In genomic region chr1:181424786-181425403, GRCh38 we compare ENCODE assay signal across 8 cellular contexts. TPM values are rescaled to one million over a fixed set of nuclear protein-coding genes. Genes with fewer than 3 reads are reported as not detected.
DNase-seq lines count a peak whose midpoint lies in the region; ATAC-seq, FAIRE-seq and TF ChIP-seq lines count a peak whose summit lies in the region.

No MANE protein-coding gene starts in this region.

- no peaks in the 10 kb centered on the region for H4K20me1 ChIP-seq in BLaER1 treated with 17β-estradiol and CSF1 and Interleukin-3, amounts not matched to agents 10 nM and 100 nM

- no peaks in the 10 kb centered on the region for H3K36me3 ChIP-seq in BLaER1 treated with 17β-estradiol and CSF1 and Interleukin-3, amounts not matched to agents 10 nM and 100 nM
- no peaks in the 10 kb centered on the region for H3K36me3 ChIP-seq in ascending aorta
- H3K36me3 ChIP-seq in small intestine (ENCODE audit: control insufficient read depth in 2 of 2, insufficient read depth in 2 of 2, low read length in 2 of 2), result no peaks in the 10 kb centered on the region

- WGBS in small intestine, 3 donors, result 5 to 14% (median 11%) methylated on average over 16 of the region's 16 CpGs

- H3K4me1 ChIP-seq in BLaER1 treated with 17β-estradiol and CSF1 and Interleukin-3, amounts not matched to agents 10 nM and 100 nM, result peaks cover 10 to 30% (median 19%) of the 10 kb centered on the region in 10 experiments; a peak in 17 of 20 replicates
- H3K4me1 ChIP-seq in ascending aorta (no peaks in the 10 kb centered on the region), small intestine (ENCODE audit: control insufficient read depth in 2 of 2, insufficient read depth in 1 of 2, low read depth in 1 of 2, low read length in 1 of 2) (no peaks in the 10 kb centered on the region)

- H3K9ac ChIP-seq in BLaER1 treated with 17β-estradiol and CSF1 and Interleukin-3, amounts not matched to agents 10 nM and 100 nM, result no peak overlapping the region

- H3K4me3 ChIP-seq in BLaER1 treated with 17β-estradiol and CSF1 and Interleukin-3, amounts not matched to agents 10 nM and 100 nM, result no peak overlapping the region
- no peak overlapping the region for H3K4me3 ChIP-seq in ascending aorta
- H3K4me3 ChIP-seq in small intestine (ENCODE audit: low read depth in 1 of 2, low read length in 2 of 2), result no peak overlapping the region

- H3K27me3 ChIP-seq in BLaER1 treated with 17β-estradiol and CSF1 and Interleukin-3, amounts not matched to agents 10 nM and 100 nM, result no peaks in the 10 kb centered on the region
- H3K27me3 ChIP-seq in ascending aorta, result no peaks in the 10 kb centered on the region
- peaks cover 0 to 4% of the 10 kb centered on the region in 2 donors for H3K27me3 ChIP-seq in small intestine (ENCODE audit: control insufficient read depth in 2 of 2, insufficient read depth in 2 of 2, low read length in 2 of 2)

- peak; percentile 50 to 85 (median 64) for TF ChIP-seq CTCF in ascending aorta (IDR thresholded peaks at IDR 0.05)

- peak; percentile 39 for ATAC-seq in GM21423 (IDR thresholded peaks at IDR 0.05; ENCODE audit: unreplicated experiment)
- ATAC-seq in HG02973 (IDR thresholded peaks at IDR 0.05; ENCODE audit: unreplicated experiment), result no peak

- H3K4me2 ChIP-seq in BLaER1 treated with 17β-estradiol and CSF1 and Interleukin-3, amounts not matched to agents 10 nM and 100 nM, result peak overlapping the region in 7 of 11 experiments; percentile 5 to 60 (median 21); a peak in 10 of 22 replicates

- FAIRE-seq in small intestine (lab: Jason Lieb, UNC), result no peak

- no peaks in the 10 kb centered on the region for H3K9me3 ChIP-seq in BLaER1 treated with 17β-estradiol and CSF1 and Interleukin-3, amounts not matched to agents 10 nM and 100 nM (replicated peaks in 1 of 11)
- H3K9me3 ChIP-seq in ascending aorta, result no peaks in the 10 kb centered on the region
- no peaks in the 10 kb centered on the region for H3K9me3 ChIP-seq in small intestine (ENCODE audit: control insufficient read depth, low read depth)

- intact Hi-C loops in ascending aorta (cut with DNase I), result loop anchor here (5.0 kb wide), 1 partner anchor 233 kb away; no protein-coding TSS in a partner anchor

- no peak overlapping the region for H3K27ac ChIP-seq in BLaER1 treated with 17β-estradiol and CSF1 and Interleukin-3, amounts not matched to agents 10 nM and 100 nM
- H3K27ac ChIP-seq in ascending aorta (no peak overlapping the region), small intestine (ENCODE audit: low read depth in 1 of 2, low read length in 1 of 2) (no peak overlapping the region)

- DNase-seq in NCI-H1694 treated with DMSO at 0.1 percent for 48 hours (lab: John Stamatoyannopoulos, UW) (peak; percentile 83), T-helper 9 cell (peak; percentile 70), ascending aorta (ENCODE audit: low spot score in 2 of 2) (peak in 1 of 2 donors; percentile 74), hippocampal formation (lab: John Stamatoyannopoulos, UW) (peak; percentile 50 to 76), small intestine (peak; percentile 67)

RNA-seq across cellular contexts. Expression of gene CACNA1E, which starts 58.4 kb away (rescaled TPM):
- not detected for total RNA-seq in ascending aorta
- under 1 TPM in 1 of 3 donors, not detected in 2; 0.07 TPM for polyA plus RNA-seq in small intestine
